21 cellular contexts compared by ENCODE assay signal in genomic region chr2:17303496-17303895, GRCh38.
DNase-seq lines count a peak whose midpoint lies in the region; ATAC-seq, FAIRE-seq and TF ChIP-seq lines count a peak whose summit lies in the region.
"Had no signal": no experiment of that assay in that cellular context is flagged by ENCODE, and none has a peak within 500 bp of the region (broad histone marks: within the 10 kb centered on the region; RNA-seq: fewer than 3 reads in every experiment).

No MANE protein-coding gene starts in this region.

- peaks cover 13% of the 10 kb centered on the region for H3K4me1 Mint-ChIP-seq in type B pancreatic cell (ENCODE audit: unreplicated experiment)
- H3K4me1 Mint-ChIP-seq: activated naive CD4-positive, alpha-beta T cell treated with anti-CD3 and anti-CD28 coated beads, Interleukin-2, amount 50 U/mL, for 24 hours; immature natural killer cell; naive thymus-derived CD4-positive, alpha-beta T cell; T-cell had no signal

- H3K79me2 ChIP-seq in PC-9 (ENCODE audit: low read depth) (no peaks in the 10 kb centered on the region), H1 (ENCODE audit: control insufficient read depth in 1 of 2, insufficient read depth in 2 of 2, low read length in 2 of 2) (no peaks in the 10 kb centered on the region)

- H3K27me3 Mint-ChIP-seq in type B pancreatic cell, result peaks cover 4% of the 10 kb centered on the region
- H3K27me3 Mint-ChIP-seq: activated T-cell treated with anti-CD3 and anti-CD28 coated beads, Interleukin-2, amount 50 U/mL, for 24 hours had no signal

- WGBS in H1 (ENCODE audit: extremely low coverage in 1 of 2, insufficient coverage in 1 of 2, insufficient read length in 1 of 2, insufficient replicate concordance in 2 of 2, low coverage in 1 of 2, low lambda C conversion rate in 2 of 2, missing lambda C conversion rate in 1 of 2), 2 experiments, result 70% methylated on average over 2 of the region's 2 CpGs; no CpG with 5 or more reads in 1 of the 2 experiments

- no peak for TF ChIP-seq RAD21 in H1 (IDR thresholded peaks at IDR 0.05 in 1 of 2, conservative IDR thresholded peaks at IDR 0.05 in 1 of 2; ENCODE audit: low read depth in 2 of 2, low read length in 2 of 2)

- no peaks in the 10 kb centered on the region for H3K79me1 ChIP-seq in H1 (ENCODE audit: low read depth, low read length)

- peak overlapping the region; percentile 61 for H2AFZ ChIP-seq in PC-9
- peak overlapping the region; percentile 48; the same call in 1 of the 2 replicates for H2AFZ ChIP-seq in H1 (ENCODE audit: low read length)

- no peak for ATAC-seq in HG02642 (IDR thresholded peaks at IDR 0.05; ENCODE audit: poor library complexity, unreplicated experiment)
- ATAC-seq: naive thymus-derived CD4-positive, alpha-beta T cell; sciatic nerve; T-cell had no signal

- peak; percentile 4 for DNase-seq in H4 (ENCODE audit: low spot score)
- DNase-seq in PC-9, result peak; percentile 22 to 70
- no peak for DNase-seq in H1 (ENCODE audit: low read depth in 1 of 2, low spot score in 2 of 2)
- peak; percentile 15 for DNase-seq in non-pigmented ciliary epithelial cell (ENCODE audit: low read depth)
- DNase-seq in type B pancreatic cell (ENCODE audit: extremely low spot score, unreplicated experiment), result no peak
- no peak for DNase-seq in stimulated activated naive CD4-positive, alpha-beta T cell treated with Interleukin-2 at 50 U/mL for 16 hours (lab: John Stamatoyannopoulos, UW)
- DNase-seq: activated T-cell treated with anti-CD3 and anti-CD28 coated beads, Interleukin-2, amount 50 U/mL, for 24 hours; AML-193; Caco-2; EL; immature natural killer cell; naive thymus-derived CD4-positive, alpha-beta T cell; NCI-H1436; NCI-H345; pancreas; stimulated activated CD4-positive, alpha-beta T cell treated with anti-CD3 and anti-CD28 coated beads, Interleukin-2, amount 100 ng/mL, for 24 hours; stomach; T-cell had no signal

- no peak overlapping the region for H4K5ac ChIP-seq in H1 (ENCODE audit: insufficient read length, low read depth, low read length)

- no peak overlapping the region for H2BK15ac ChIP-seq in H1 (ENCODE audit: low read length)

- H2AK5ac ChIP-seq in H1 (ENCODE audit: low read depth, low read length), result no peak overlapping the region

- H3K23me2 ChIP-seq in H1 (ENCODE audit: low read depth, low read length), result no peaks in the 10 kb centered on the region

- H3K27me3 ChIP-seq in PC-9 (ENCODE audit: insufficient read depth, low read depth) (no peaks in the 10 kb centered on the region), H1 (replicated peaks in 1 of 4; ENCODE audit: control insufficient read depth in 3 of 4, extremely low read depth in 1 of 4, insufficient read depth in 3 of 4, low read length in 3 of 4) (no peaks in the 10 kb centered on the region)
- H3K27me3 ChIP-seq: pancreas, stomach had no signal

- intact Hi-C loops in PC-9 (cut with micrococcal nuclease; ENCODE audit: unreplicated experiment), result loop anchor here (1.0 kb wide), 1 partner anchor 388 kb away; no protein-coding TSS in a partner anchor

- no peaks in the 10 kb centered on the region for H3K36me3 Mint-ChIP-seq in type B pancreatic cell
- H3K36me3 Mint-ChIP-seq: activated naive CD4-positive, alpha-beta T cell treated with anti-CD3 and anti-CD28 coated beads, Interleukin-2, amount 50 U/mL, for 24 hours; naive thymus-derived CD4-positive, alpha-beta T cell; T-cell had no signal

- no peak overlapping the region for H3K27ac Mint-ChIP-seq in type B pancreatic cell
- H3K27ac Mint-ChIP-seq: activated naive CD4-positive, alpha-beta T cell treated with anti-CD3 and anti-CD28 coated beads, Interleukin-2, amount 50 U/mL, for 24 hours; activated T-cell treated with anti-CD3 and anti-CD28 coated beads, Interleukin-2, amount 50 U/mL, for 24 hours; immature natural killer cell; naive thymus-derived CD4-positive, alpha-beta T cell; T-cell had no signal

- H3K18ac ChIP-seq in H1 (ENCODE audit: extremely low read depth, low read length), result no peak overlapping the region

- H3K9ac ChIP-seq in H1 (replicated peaks in 1 of 4; ENCODE audit: extremely low read depth in 1 of 4, low read depth in 3 of 4, low read length in 3 of 4), result no peak overlapping the region

- H4K91ac ChIP-seq in H1 (replicated peaks; ENCODE audit: insufficient read length, low read length), result no peak overlapping the region

- no peak for TF ChIP-seq POLR2A in H1 (IDR thresholded peaks at IDR 0.05; ENCODE audit: control extremely low read depth in 1 of 2, low read depth in 2 of 2, low read length in 2 of 2)

- H3K23ac ChIP-seq in H1 (ENCODE audit: insufficient read length), result no peak overlapping the region

- H2BK20ac ChIP-seq in H1 (ENCODE audit: low read length), result no peak overlapping the region

- H3K4me3 ChIP-seq in PC-9, result peak overlapping the region; percentile 29; the same call in 1 of the 2 replicates
- H3K4me3 ChIP-seq in H1 (ENCODE audit: extremely low read depth in 1 of 4, insufficient read depth in 2 of 4, low read depth in 3 of 4, low read length in 4 of 4), result no peak overlapping the region
- H3K4me3 ChIP-seq: pancreas, stomach had no signal

- no peaks in the 10 kb centered on the region for H3K9me2 ChIP-seq in PC-9 (ENCODE audit: insufficient read depth)

- no peaks in the 10 kb centered on the region for H3K9me3 Mint-ChIP-seq in type B pancreatic cell

- H3K4me3 Mint-ChIP-seq in type B pancreatic cell, result no peak overlapping the region
- H3K4me3 Mint-ChIP-seq: activated naive CD4-positive, alpha-beta T cell treated with anti-CD3 and anti-CD28 coated beads, Interleukin-2, amount 50 U/mL, for 24 hours; activated T-cell treated with anti-CD3 and anti-CD28 coated beads, Interleukin-2, amount 50 U/mL, for 24 hours; immature natural killer cell; naive thymus-derived CD4-positive, alpha-beta T cell; T-cell had no signal

- H3K4me2 ChIP-seq in PC-9 (peak overlapping the region; percentile 75), H1 (ENCODE audit: insufficient read depth in 1 of 2, low read depth in 2 of 2, low read length in 2 of 2) (no peak overlapping the region)

- POLR2A ChIA-PET in PC-9 (lab: Charles Lee; ENCODE audit: unreplicated experiment), result interaction anchor here (0.6 kb wide), 1 partner anchor 139 kb away, joined by 17 read pairs; no protein-coding TSS in a partner anchor
- POLR2A ChIA-PET in H1 (lab: Charles Lee; ENCODE audit: partially characterized antibody), result no interaction called here

- H2BK120ac ChIP-seq in H1 (replicated peaks; ENCODE audit: low read depth, low read length), result no peak overlapping the region

- H4K20me1 ChIP-seq in PC-9 (ENCODE audit: insufficient read depth) (no peaks in the 10 kb centered on the region), H1 (replicated peaks in 1 of 2; ENCODE audit: control insufficient read depth in 1 of 2, insufficient read depth in 2 of 2, low read length in 2 of 2) (no peaks in the 10 kb centered on the region)

- no peaks in the 10 kb centered on the region for H3K9me3 ChIP-seq in PC-9 (ENCODE audit: insufficient read depth, low read depth)
- no peaks in the 10 kb centered on the region for H3K9me3 ChIP-seq in H1 (ENCODE audit: insufficient read depth in 2 of 2, low read depth in 1 of 2, low read length in 1 of 2)
- H3K9me3 ChIP-seq: Caco-2, pancreas, stomach had no signal

- H3K36me3 ChIP-seq in PC-9 (ENCODE audit: low read depth) (no peaks in the 10 kb centered on the region), H1 (ENCODE audit: control insufficient read depth in 2 of 4, insufficient read depth in 4 of 4, low read length in 3 of 4) (no peaks in the 10 kb centered on the region)
- H3K36me3 ChIP-seq: pancreas, stomach had no signal

- H4K8ac ChIP-seq in H1 (ENCODE audit: extremely low read depth, insufficient read depth, low read length), result no peak overlapping the region

- peaks cover 74% of the 10 kb centered on the region for H3K4me1 ChIP-seq in PC-9 (replicated peaks; ENCODE audit: insufficient read depth)
- peaks cover 0 to 9% (median 6%) of the 10 kb centered on the region in 4 experiments; a peak in 5 of 7 replicates for H3K4me1 ChIP-seq in H1 (replicated peaks in 1 of 4; ENCODE audit: control insufficient read depth in 3 of 4, insufficient read depth in 4 of 4, low read length in 3 of 4)
- H3K4me1 ChIP-seq: Caco-2, pancreas, stomach had no signal

- no peak overlapping the region for H2BK12ac ChIP-seq in H1 (ENCODE audit: low read depth, low read length)

- peak overlapping the region; percentile 82 for H3K27ac ChIP-seq in PC-9
- H3K27ac ChIP-seq in H1 (ENCODE audit: low read depth, low read length), result no peak overlapping the region
- H3K27ac ChIP-seq: pancreas, stomach had no signal

- CTCF ChIA-PET in PC-9 (lab: Charles Lee) (no interaction called here), H1 (lab: Charles Lee; ENCODE audit: partially characterized antibody) (interaction anchor here (0.7 to 2.2 kb wide), 3 partner anchors 529 to 778 kb away, joined by 3 to 8 read pairs (median 5); no protein-coding TSS in a partner anchor)

- FAIRE-seq in H1 (lab: Jason Lieb, UNC), result no peak
- FAIRE-seq: pancreas had no signal

- no peak overlapping the region for H3K56ac ChIP-seq in H1 (replicated peaks; ENCODE audit: insufficient read length, low read depth, low read length)

- H2BK5ac ChIP-seq in H1 (ENCODE audit: low read depth, low read length), result no peak overlapping the region

- BruUV-seq in PC-9 (replicated peaks; lab: Mats Ljungman, UMichigan), result no TSS peak

- H3K14ac ChIP-seq in H1 (ENCODE audit: insufficient read length), result no peak overlapping the region

- H3F3A ChIP-seq in PC-9 (ENCODE audit: insufficient read depth, low read depth), result peaks cover 29% of the 10 kb centered on the region

- no peak for TF ChIP-seq CTCF in PC-9 (conservative IDR thresholded peaks at IDR 0.05)
- TF ChIP-seq CTCF in H1 (IDR thresholded peaks at IDR 0.05; ENCODE audit: control extremely low read depth in 1 of 3, insufficient read depth in 1 of 3, low read depth in 1 of 3, low read length in 3 of 3), result no peak
- no peak for TF ChIP-seq CTCF in type B pancreatic cell (conservative IDR thresholded peaks at IDR 0.05)

- no peak for TF ChIP-seq EP300 in H1 (IDR thresholded peaks at IDR 0.05; ENCODE audit: borderline replicate concordance in 1 of 2, low read depth in 2 of 2, low read length in 2 of 2)

- no peak overlapping the region for H3K4ac ChIP-seq in H1 (replicated peaks; ENCODE audit: insufficient read length, low read depth, low read length)

TF ChIP-seq in H1, 55 proteins besides CTCF, POLR2A, EP300 and RAD21 (continues in another document):
- TF ChIP-seq NANOG (IDR thresholded peaks at IDR 0.05; ENCODE audit: insufficient read depth, low read depth, low read length, poor library complexity, severe bottlenecking) (no peak), EZH2 (IDR thresholded peaks at IDR 0.05; ENCODE audit: low read depth, low read length, severe bottlenecking) (no peak), CREB1 (IDR thresholded peaks at IDR 0.05) (no peak), CHD2 (IDR thresholded peaks at IDR 0.05; ENCODE audit: low read length) (no peak), MAX (IDR thresholded peaks at IDR 0.05) (peak; percentile 39; the same call in 1 of the 2 replicates), PHF8 (conservative IDR thresholded peaks at IDR 0.05; ENCODE audit: low read depth, low read length) (no peak), CTBP2 (IDR thresholded peaks at IDR 0.05; ENCODE audit: borderline replicate concordance, insufficient read depth, insufficient read length, low read length) (no peak)

Comparison
In these comparisons a context has a peak if more than half of its experiments do, and no peak if none do; other contexts are left out.
1. DNase-seq: peak in H4 (single experiment), PC-9 (2 of 2) and non-pigmented ciliary epithelial cell (single experiment); none in H1 (0 of 2), type B pancreatic cell (single experiment) and stimulated activated naive CD4-positive, alpha-beta T cell treated with Interleukin-2 at 50 U/mL for 16 hours (single experiment).